In genomic region chr19:55686311-55687050, GRCh38 we compare ENCODE assay signal across 26 cellular contexts. TPM values are rescaled to one million over a fixed set of nuclear protein-coding genes. Genes with fewer than 3 reads are reported as not detected.
DNase-seq lines count a peak whose midpoint lies in the region; ATAC-seq and TF ChIP-seq lines count a peak whose summit lies in the region.
"Had no signal": no experiment of that assay in that cellular context is flagged by ENCODE, and none has a peak within 500 bp of the region (broad histone marks: within the 10 kb centered on the region; RNA-seq: fewer than 3 reads in every experiment).

No MANE protein-coding gene starts in this region.

- H3K4me3 Mint-ChIP-seq in central memory CD8-positive, alpha-beta T cell = no peak overlapping the region
- no peak overlapping the region for H3K4me3 Mint-ChIP-seq in nephron progenitor cell
- H3K4me3 Mint-ChIP-seq: brain had no signal

- no peak overlapping the region for H3K4me3 ChIP-seq in right cardiac atrium (ENCODE audit: low read length)
- no peak overlapping the region for H3K4me3 ChIP-seq in transverse colon
- H3K4me3 ChIP-seq: coronary artery, gastroesophageal sphincter, skin epidermis, thoracic aorta had no signal

- peaks cover 19% of the 10 kb centered on the region for H3K36me3 Mint-ChIP-seq in central memory CD8-positive, alpha-beta T cell (ENCODE audit: insufficient read depth)
- H3K36me3 Mint-ChIP-seq in nephron progenitor cell (ENCODE audit: low read depth) = peaks cover 15% of the 10 kb centered on the region

- peaks cover 11% of the 10 kb centered on the region for H3K4me1 Mint-ChIP-seq in central memory CD8-positive, alpha-beta T cell
- peaks cover 17% of the 10 kb centered on the region for H3K4me1 Mint-ChIP-seq in nephron progenitor cell
- H3K4me1 Mint-ChIP-seq: brain, H9 had no signal

- H3K27me3 Mint-ChIP-seq in central memory CD8-positive, alpha-beta T cell = no peaks in the 10 kb centered on the region
- peaks cover 3% of the 10 kb centered on the region for H3K27me3 Mint-ChIP-seq in nephron progenitor cell (ENCODE audit: low read depth, poor library complexity)
- H3K27me3 Mint-ChIP-seq: brain had no signal

- H3K36me3 ChIP-seq in transverse colon = peaks cover 0 to 26% (median 13%) of the 10 kb centered on the region in 4 donors

- no peaks in the 10 kb centered on the region for H3K4me1 ChIP-seq in right cardiac atrium (ENCODE audit: control insufficient read depth, insufficient read depth, low read length)
- peaks cover 22 to 73% (median 61%) of the 10 kb centered on the region in 4 donors for H3K4me1 ChIP-seq in transverse colon

- intact Hi-C loops in right cardiac atrium (cut with DNase I) = no loop called here
- intact Hi-C loops in cardiac septum (cut with DNase I) = no loop called here
- intact Hi-C loops in transverse colon (cut with DNase I; ENCODE audit: low total_unique reads) = no loop called here

- H3K27ac ChIP-seq in right cardiac atrium (ENCODE audit: low read length) (no peak overlapping the region), transverse colon (peak overlapping the region; percentile 84 to 93 (median 88))
- H3K27ac ChIP-seq: coronary artery, gastroesophageal sphincter, skin epidermis, thoracic aorta had no signal

- WGBS in right cardiac atrium = 87% methylated on average over 29 of the region's 29 CpGs
- 65 to 80% methylated on average over 4 to 24 of the region's 29 CpGs for WGBS in transverse colon (ENCODE audit: low coverage in 1 of 2), 2 donors

- no peak for TF ChIP-seq POLR2A in transverse colon (IDR thresholded peaks at IDR 0.05)

- in situ Hi-C loops in transverse colon (cut with MboI; ENCODE audit: low pct_ligation_motif_present in 1 of 4, low pct_unique_long_range_greater_than_20kb in 1 of 4, low sequenced_read_pairs in 3 of 4) = no loop called here

- no peak for TF ChIP-seq EP300 in transverse colon (IDR thresholded peaks at IDR 0.05; ENCODE audit: low read depth)

- TF ChIP-seq CTCF in nephron progenitor cell (IDR thresholded peaks at IDR 0.05) (no peak), transverse colon (IDR thresholded peaks at IDR 0.05) (no peak)

- no peaks in the 10 kb centered on the region for H3K27me3 ChIP-seq in right cardiac atrium (ENCODE audit: control insufficient read depth, insufficient read depth)
- no peaks in the 10 kb centered on the region for H3K27me3 ChIP-seq in transverse colon
- H3K27me3 ChIP-seq: gastroesophageal sphincter had no signal

- H3K9me3 Mint-ChIP-seq in central memory CD8-positive, alpha-beta T cell = no peaks in the 10 kb centered on the region
- H3K9me3 Mint-ChIP-seq in nephron progenitor cell = no peaks in the 10 kb centered on the region
- H3K9me3 Mint-ChIP-seq: brain, H9 had no signal

- peak in 2 of 3 donors; percentile 33 to 49 for DNase-seq in right cardiac atrium
- no peak for DNase-seq in cardiac septum (ENCODE audit: low spot score)
- no peak for DNase-seq in central memory CD8-positive, alpha-beta T cell (ENCODE audit: low spot score in 2 of 2)
- DNase-seq in nephron progenitor cell = no peak
- no peak for DNase-seq in transverse colon
- no peak for DNase-seq in cerebellar cortex (ENCODE audit: low spot score)
- no peak for DNase-seq in UCSD-AML1 (lab: John Stamatoyannopoulos, UW; ENCODE audit: unreplicated experiment)
- DNase-seq: activated CD4-positive, alpha-beta T cell treated with anti-CD3 and anti-CD28 coated beads, Interleukin-2, amount 50 U/mL, for 4 hours; activated CD4-positive, CD25-positive, alpha-beta regulatory T cell; activated CD8-positive, alpha-beta memory T cell treated with anti-CD3 and anti-CD28 coated beads, Interleukin-2, amount 50 U/mL, for 4 hours; activated effector memory CD4-positive, alpha-beta T cell treated with anti-CD3 and anti-CD28 coated beads, Interleukin-2, amount 50 U/mL, for 16 hours; C1 segment of cervical spinal cord; H9; IMR-90; mammary epithelial cell; NCI-H1105 treated with DMSO at 0.1 percent for 48 hours; NCI-H2029 treated with DMSO at 0.1 percent for 48 hours; NCI-H345; stimulated activated CD4-positive, alpha-beta T cell treated with anti-CD3 and anti-CD28 coated beads, Interleukin-2, amount 100 ng/mL, for 24 hours; T-helper 9 cell had no signal

- H3K9me3 ChIP-seq in right cardiac atrium (ENCODE audit: control insufficient read depth, low read length) = no peaks in the 10 kb centered on the region
- no peaks in the 10 kb centered on the region for H3K9me3 ChIP-seq in transverse colon
- H3K9me3 ChIP-seq: gastroesophageal sphincter, thoracic aorta had no signal

- ATAC-seq in right cardiac atrium (no peak), HG03565 (IDR thresholded peaks at IDR 0.05; ENCODE audit: unreplicated experiment) (no peak)
- ATAC-seq in central memory CD8-positive, alpha-beta T cell (replicated peaks; ENCODE audit: extremely low read depth, poor library complexity, severe bottlenecking) = no peak
- ATAC-seq: gastroesophageal sphincter had no signal

- H3K27ac Mint-ChIP-seq in central memory CD8-positive, alpha-beta T cell (ENCODE audit: low read depth) = peak overlapping the region; percentile 35
- H3K27ac Mint-ChIP-seq in nephron progenitor cell = peak overlapping the region; percentile 97

RNA-seq across cellular contexts. Expression of gene EPN1, which starts 11.5 kb away (rescaled TPM):
- total RNA-seq in right cardiac atrium (100 to 1,000 TPM; 175 to 232 (median 208) TPM), cardiac septum (193 TPM), transverse colon (100 to 1,000 TPM; 121 to 242 (median 185) TPM)
- polyA plus RNA-seq in right cardiac atrium = 187 TPM

RNA-seq across cellular contexts. Expression of gene U2AF2, which starts 31.6 kb away (rescaled TPM):
- total RNA-seq in right cardiac atrium (100 to 1,000 TPM in 1 of 4 donors, 10 to 100 TPM in 3; 87.5 to 101 (median 90.4) TPM), cardiac septum (80.4 TPM), transverse colon (100 to 1,000 TPM; 112 to 185 (median 130) TPM)
- polyA plus RNA-seq in right cardiac atrium = 76.0 TPM

RNA-seq across cellular contexts. Expression of gene CCDC106, which starts 38.5 kb away (rescaled TPM):
- total RNA-seq in right cardiac atrium (10 to 100 TPM; 23.6 to 26.6 (median 24.3) TPM), cardiac septum (15.9 TPM), transverse colon (10 to 100 TPM in 2 of 4 donors, 1 to 10 TPM in 2; 3.7 to 15.1 (median 8.4) TPM)
- 30.4 TPM for polyA plus RNA-seq in right cardiac atrium

RNA-seq across cellular contexts. Expression of gene ZNF581, which starts 43.0 kb away (rescaled TPM):
- total RNA-seq in right cardiac atrium (10 to 100 TPM in 1 of 4 donors, 1 to 10 TPM in 3; 7.7 to 12.5 (median 9.3) TPM), cardiac septum (6.5 TPM), transverse colon (10 to 100 TPM in 2 of 4 donors, 1 to 10 TPM in 2; 4.1 to 19.7 (median 10.0) TPM)
- polyA plus RNA-seq in right cardiac atrium = 6.3 TPM

RNA-seq across cellular contexts. Expression of gene ZNF580, which starts 45.7 kb away (rescaled TPM):
- total RNA-seq in right cardiac atrium (10 to 100 TPM; 23.7 to 32.0 (median 28.9) TPM), cardiac septum (29.0 TPM), transverse colon (100 to 1,000 TPM in 1 of 4 donors, 10 to 100 TPM in 3; 15.2 to 154 (median 25.7) TPM)
- polyA plus RNA-seq in right cardiac atrium = 18.7 TPM

Comparison
In these comparisons a context has a peak if more than half of its experiments do, and no peak if none do; other contexts are left out.
1. DNase-seq: peak in right cardiac atrium (2 of 3); none in cardiac septum (single experiment), central memory CD8-positive, alpha-beta T cell (0 of 2), nephron progenitor cell (single experiment), transverse colon (single experiment), cerebellar cortex (single experiment) and UCSD-AML1 (single experiment).